In genomic region chr10:43945908-43946307, GRCh38 we compare ENCODE assay signal across 14 cellular contexts.
DNase-seq lines count a peak whose midpoint lies in the region; ATAC-seq and TF ChIP-seq lines count a peak whose summit lies in the region.
"Had no signal": no experiment of that assay in that cellular context is flagged by ENCODE, and none has a peak within 500 bp of the region (broad histone marks: within the 10 kb centered on the region; RNA-seq: fewer than 3 reads in every experiment).

No MANE protein-coding gene starts in this region.

- ATAC-seq in lung (ENCODE audit: insufficient read depth, low FRiP score) (no peak), GM18907 (IDR thresholded peaks at IDR 0.05; ENCODE audit: unreplicated experiment) (no peak)
- ATAC-seq: A549, HepG2 had no signal

- TF ChIP-seq CTCF in lung (IDR thresholded peaks at IDR 0.05; ENCODE audit: control extremely low read depth, extremely low read depth): no peak
- TF ChIP-seq CTCF in endodermal cell (conservative IDR thresholded peaks at IDR 0.05): no peak

- H3K9me3 Mint-ChIP-seq in endodermal cell: peaks cover 3% of the 10 kb centered on the region
- H3K9me3 Mint-ChIP-seq: HFFc6 had no signal

- DNase-seq in AG20443 (ENCODE audit: low spot score) (peak; percentile 1), lung (ENCODE audit: low spot score) (peak; percentile 18), ureter (ENCODE audit: low spot score) (peak; percentile 7), endodermal cell (no peak)
- DNase-seq: CD8-positive, alpha-beta memory T cell; DND-41; GDM1; HCEC 1CT; HFFc6 had no signal

- H3K27me3 ChIP-seq in BLaER1 (no peaks in the 10 kb centered on the region), lung (ENCODE audit: control insufficient read depth, insufficient read depth) (no peaks in the 10 kb centered on the region), endodermal cell (ENCODE audit: control insufficient read depth, insufficient read depth, low read length, poor library complexity, severe bottlenecking) (no peaks in the 10 kb centered on the region)

- H3K36me3 Mint-ChIP-seq in endodermal cell (ENCODE audit: low read depth): no peaks in the 10 kb centered on the region
- H3K36me3 Mint-ChIP-seq: CD8-positive, alpha-beta memory T cell had no signal

- no peaks in the 10 kb centered on the region for H3K4me1 Mint-ChIP-seq in endodermal cell

- WGBS in lung, 2 donors: 93 to 95% methylated on average over 4 of the region's 4 CpGs
- 90% methylated on average over 3 to 4 of the region's 4 CpGs for WGBS in endodermal cell (ENCODE audit: insufficient coverage in 1 of 2, insufficient read length in 1 of 2), 2 experiments

- H3K9me3 ChIP-seq in BLaER1: no peaks in the 10 kb centered on the region; the same call in 1 of the 2 replicates
- no peaks in the 10 kb centered on the region for H3K9me3 ChIP-seq in lung (ENCODE audit: control insufficient read depth in 2 of 2, insufficient read depth in 1 of 2, low read length in 1 of 2)
- H3K9me3 ChIP-seq in endodermal cell (ENCODE audit: control insufficient read depth, low read length): no peaks in the 10 kb centered on the region
- H3K9me3 ChIP-seq: A549 had no signal

- H3K4me2 ChIP-seq in BLaER1: peak overlapping the region; percentile 93
- H3K4me2 ChIP-seq: A549 had no signal

- H3K27ac ChIP-seq in BLaER1 (no peak overlapping the region), lung (ENCODE audit: low read depth in 1 of 2, low read length in 1 of 2) (no peak overlapping the region), endodermal cell (ENCODE audit: low read depth, low read length) (no peak overlapping the region)
- H3K27ac ChIP-seq: A549 had no signal

- H3K4me1 ChIP-seq in BLaER1 (peaks cover 60% of the 10 kb centered on the region), lung (ENCODE audit: control insufficient read depth in 2 of 2, insufficient read depth in 2 of 2, low read length in 2 of 2) (peaks cover 1 to 4% of the 10 kb centered on the region in 2 donors), endodermal cell (ENCODE audit: control insufficient read depth, insufficient read depth, low read length) (no peaks in the 10 kb centered on the region)
- H3K4me1 ChIP-seq: A549, Caco-2 had no signal

- H3K9ac ChIP-seq in BLaER1 (no peak overlapping the region), endodermal cell (ENCODE audit: extremely low read depth, low read length, poor library complexity, severe bottlenecking) (no peak overlapping the region)

- H4K20me1 ChIP-seq in BLaER1: no peaks in the 10 kb centered on the region

- no peaks in the 10 kb centered on the region for H3K27me3 Mint-ChIP-seq in endodermal cell (ENCODE audit: insufficient read depth)

- H3K4me3 Mint-ChIP-seq in endodermal cell: no peak overlapping the region
- H3K4me3 Mint-ChIP-seq: CD8-positive, alpha-beta memory T cell; HFFc6 had no signal

- no peak overlapping the region for H3K27ac Mint-ChIP-seq in endodermal cell
- H3K27ac Mint-ChIP-seq: CD8-positive, alpha-beta memory T cell; HFFc6 had no signal

- H3K36me3 ChIP-seq in BLaER1 (no peaks in the 10 kb centered on the region), lung (ENCODE audit: control insufficient read depth in 2 of 2, insufficient read depth in 2 of 2, low read length in 2 of 2) (no peaks in the 10 kb centered on the region), endodermal cell (ENCODE audit: control insufficient read depth, insufficient read depth, low read length) (no peaks in the 10 kb centered on the region)

- H3K4me3 ChIP-seq in BLaER1 (no peak overlapping the region), lung (no peak overlapping the region), endodermal cell (ENCODE audit: low read length) (no peak overlapping the region)
- H3K4me3 ChIP-seq: A549 had no signal
